Comparison of ENCODE assay signal across 11 cellular contexts in the genomic region with DNA sequence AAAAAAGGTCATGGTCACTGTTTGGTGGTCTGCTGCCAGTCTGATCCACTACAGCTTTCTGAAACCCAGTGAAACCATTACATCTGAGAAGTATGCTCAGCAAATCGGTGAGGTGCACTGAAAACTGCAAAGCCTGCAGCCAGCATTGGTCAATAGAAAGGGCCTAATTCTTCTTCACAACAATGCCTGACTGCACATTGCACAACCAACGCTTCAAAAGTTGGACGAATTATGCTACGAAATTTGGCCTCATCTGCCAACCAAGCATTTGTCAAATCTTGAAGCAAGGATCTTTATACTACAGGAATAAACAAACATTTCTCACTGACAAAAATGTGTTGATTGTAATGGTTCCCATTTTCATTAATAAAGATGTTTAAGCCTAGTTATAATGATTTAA.
DNase-seq lines count a peak whose midpoint lies in the region; ATAC-seq, FAIRE-seq and TF ChIP-seq lines count a peak whose summit lies in the region.
"Had no signal": no experiment of that assay in that cellular context is flagged by ENCODE, and none has a peak within 500 bp of the region (broad histone marks: within the 10 kb centered on the region; RNA-seq: fewer than 3 reads in every experiment).

No MANE protein-coding gene starts in this region.

- CTCF ChIA-PET in HCT116 (lab: Charles Lee) (interaction anchor here (1.4 kb wide), 1 partner anchor 371 kb away, joined by 4 read pairs; no protein-coding TSS in a partner anchor), K562 (lab: Yijun Ruan, JAX; ENCODE audit: low intra/inter-chr PET ratio) (no interaction called here)

- H3K4me2 ChIP-seq in HCT116 (ENCODE audit: low read length) (no peak overlapping the region), K562 (ENCODE audit: insufficient read depth, low read length) (no peak overlapping the region)
- H3K4me2 ChIP-seq: A549 had no signal

- POLR2A ChIA-PET in HCT116 (lab: Charles Lee) (no interaction called here), K562 (lab: Yijun Ruan, JAX) (interaction anchor here (1.7 kb wide), 1 partner anchor 12 kb away, joined by 3 read pairs; no protein-coding TSS in a partner anchor)

- H3K9me3 ChIP-seq in HCT116 (ENCODE audit: control insufficient read depth in 1 of 2, insufficient read depth in 1 of 2, low read depth in 1 of 2, low read length in 2 of 2) (no peaks in the 10 kb centered on the region), K562 (replicated peaks; ENCODE audit: control insufficient read depth, insufficient read depth, low read depth, low read length) (peaks cover 3% of the 10 kb centered on the region), thyroid gland (no peaks in the 10 kb centered on the region)
- H3K9me3 ChIP-seq: A549 had no signal

- TF ChIP-seq POLR2A in HCT116 (IDR thresholded peaks at IDR 0.05; ENCODE audit: borderline replicate concordance, extremely low read depth, insufficient read depth, insufficient read length) (no peak), K562 (conservative IDR thresholded peaks at IDR 0.05) (no peak), thyroid gland (IDR thresholded peaks at IDR 0.05) (no peak)

- FAIRE-seq in K562 (lab: Jason Lieb, UNC): no peak
- FAIRE-seq: A549, H54 had no signal

- no peak for TF ChIP-seq CTCF in HCT116 (IDR thresholded peaks at IDR 0.05 in 2 of 3, conservative IDR thresholded peaks at IDR 0.05 in 1 of 3; ENCODE audit: borderline replicate concordance in 1 of 3, insufficient read depth in 1 of 3, low read depth in 2 of 3, low read length in 2 of 3)
- no peak for TF ChIP-seq CTCF in K562 (IDR thresholded peaks at IDR 0.05 in 2 of 3, conservative IDR thresholded peaks at IDR 0.05 in 1 of 3; ENCODE audit: insufficient read depth in 2 of 3, low read depth in 1 of 3, low read length in 3 of 3)
- TF ChIP-seq CTCF in thyroid gland (IDR thresholded peaks at IDR 0.05): no peak

- no TSS peak for BruUV-seq in HCT116 (replicated peaks; lab: Mats Ljungman, UMichigan)
- no TSS peak for BruUV-seq in K562 (replicated peaks; lab: Mats Ljungman, UMichigan)

- TF ChIP-seq RAD21 in HCT116 (IDR thresholded peaks at IDR 0.05; ENCODE audit: low read depth) (no peak), K562 (CRISPR knock-in tag; conservative IDR thresholded peaks at IDR 0.05 in 1 of 2, IDR thresholded peaks at IDR 0.05 in 1 of 2) (no peak)

- H3K36me3 ChIP-seq in HCT116 (ENCODE audit: control insufficient read depth in 1 of 2, insufficient read depth in 2 of 2, low read length in 2 of 2) (no peaks in the 10 kb centered on the region), K562 (ENCODE audit: control insufficient read depth, insufficient read depth, low read length) (no peaks in the 10 kb centered on the region), thyroid gland (no peaks in the 10 kb centered on the region)

- intact Hi-C loops in HCT116 (cut with micrococcal nuclease): no loop called here
- intact Hi-C loops in K562 (cut with micrococcal nuclease): loop anchor here (5.0 kb wide), 1 partner anchor 56 kb away; no protein-coding TSS in a partner anchor
- intact Hi-C loops in thyroid gland (cut with DNase I): no loop called here

- RAD21 ChIA-PET in HCT116 (lab: Charles Lee; ENCODE audit: low non-redundant PET in 1 of 2, low total read pairs in 2 of 2, uncharacterized antibody in 2 of 2, unreplicated experiment in 2 of 2): no interaction called here

- H3K4me1 ChIP-seq in HCT116 (ENCODE audit: control insufficient read depth in 1 of 2, insufficient read depth in 2 of 2, low read length in 2 of 2) (peaks cover 0 to 10% of the 10 kb centered on the region in 2 experiments; a peak in 2 of 4 replicates), K562 (replicated peaks in 1 of 2; ENCODE audit: control insufficient read depth in 2 of 2, insufficient read depth in 2 of 2, low read length in 2 of 2) (peaks cover 0 to 7% of the 10 kb centered on the region in 2 experiments; a peak in 3 of 5 replicates), thyroid gland (no peaks in the 10 kb centered on the region)
- H3K4me1 ChIP-seq: A549 had no signal

- no peaks in the 10 kb centered on the region for H3K9me2 ChIP-seq in HCT116 (ENCODE audit: insufficient read depth)

- H2AFZ ChIP-seq in HCT116 (ENCODE audit: low read depth, low read length, poor library complexity, severe bottlenecking) (peak overlapping the region; percentile 84), K562 (ENCODE audit: low read depth, low read length) (peak overlapping the region; percentile 81)

- no peaks in the 10 kb centered on the region for H3K79me2 ChIP-seq in HCT116 (ENCODE audit: insufficient read depth, low read length)
- H3K79me2 ChIP-seq in K562 (ENCODE audit: control insufficient read depth, insufficient read depth, low read length): no peaks in the 10 kb centered on the region

- WGBS in K562 (ENCODE audit: insufficient coverage, low coverage, missing lambda C conversion rate): 78% methylated on average over 4 of the region's 4 CpGs
- 58 to 79% methylated on average over 4 of the region's 4 CpGs for WGBS in thyroid gland, 2 donors

- H3K27me3 ChIP-seq in HCT116 (ENCODE audit: insufficient read depth, low read length) (no peaks in the 10 kb centered on the region), K562 (ENCODE audit: control insufficient read depth in 2 of 2, insufficient read depth in 2 of 2, low read length in 2 of 2) (no peaks in the 10 kb centered on the region), thyroid gland (no peaks in the 10 kb centered on the region)

- H4K20me1 ChIP-seq in HCT116 (ENCODE audit: insufficient read depth): no peaks in the 10 kb centered on the region
- no peaks in the 10 kb centered on the region for H4K20me1 ChIP-seq in K562 (replicated peaks; ENCODE audit: control insufficient read depth, insufficient read depth, low read length)

- no peaks in the 10 kb centered on the region for H3K9me1 ChIP-seq in K562 (ENCODE audit: control insufficient read depth, insufficient read depth, low read length)

- no peak overlapping the region for H3K9ac ChIP-seq in HCT116 (ENCODE audit: low read length)
- no peak overlapping the region for H3K9ac ChIP-seq in K562 (ENCODE audit: insufficient read depth in 1 of 2, low read depth in 2 of 2, low read length in 2 of 2)

- TF ChIP-seq EP300 in K562 (IDR thresholded peaks at IDR 0.05; ENCODE audit: low read length): no peak

- no peak overlapping the region for H3K4me3 ChIP-seq in HCT116 (replicated peaks in 1 of 2; ENCODE audit: low read depth in 1 of 2, low read length in 2 of 2)
- H3K4me3 ChIP-seq in K562: no peak overlapping the region
- H3K4me3 ChIP-seq in thyroid gland (replicated peaks in 1 of 3): no peak overlapping the region
- H3K4me3 ChIP-seq: A549 had no signal

- in situ Hi-C loops in K562 (cut with MboI): no loop called here

- H3K27ac ChIP-seq in HCT116 (ENCODE audit: low read depth, low read length): no peak overlapping the region
- H3K27ac ChIP-seq in K562 (ENCODE audit: extremely low read depth, low read depth, low read length): no peak overlapping the region
- no peak overlapping the region for H3K27ac ChIP-seq in thyroid gland
- H3K27ac ChIP-seq: A549 had no signal

- DNase-seq in HCT116 (ENCODE audit: low read depth, low spot score): no peak
- no peak for DNase-seq in K562 (ENCODE audit: extremely low read depth in 1 of 4, low spot score in 3 of 4)
- DNase-seq in globus pallidus (ENCODE audit: low spot score): peak; percentile 31
- peak; percentile 4 to 49 for DNase-seq in thyroid gland
- no peak for DNase-seq in activated T-cell treated with anti-CD3 and anti-CD28 coated beads for 4 hours
- no peak for DNase-seq in SHP77 (lab: John Stamatoyannopoulos, UW)
- DNase-seq: CD8-positive, alpha-beta memory T cell; GF-D8 had no signal

- ATAC-seq in HCT116: no peak
- no peak for ATAC-seq in K562
- ATAC-seq in HG03439 (IDR thresholded peaks at IDR 0.05; ENCODE audit: unreplicated experiment): no peak
- ATAC-seq: A549 had no signal

TF ChIP-seq in HCT116, 20 proteins besides CTCF, POLR2A, EP300 and RAD21 (continues in another document):
- TF ChIP-seq, protein P1, sequence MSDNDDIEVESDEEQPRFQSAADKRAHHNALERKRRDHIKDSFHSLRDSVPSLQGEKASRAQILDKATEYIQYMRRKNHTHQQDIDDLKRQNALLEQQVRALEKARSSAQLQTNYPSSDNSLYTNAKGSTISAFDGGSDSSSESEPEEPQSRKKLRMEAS (IDR thresholded peaks at IDR 0.05): no peak
- TF ChIP-seq TCF7L2 (IDR thresholded peaks at IDR 0.05; ENCODE audit: borderline replicate concordance, extremely low read depth, insufficient read depth, insufficient read length): no peak
- no peak for TF ChIP-seq ZNF274 (IDR thresholded peaks at IDR 0.05; ENCODE audit: low read depth, low read length)
- TF ChIP-seq YY1 (IDR thresholded peaks at IDR 0.05; ENCODE audit: extremely low read depth, insufficient replicate concordance, low read depth, low read length): no peak
- no peak for TF ChIP-seq FOSL1 (IDR thresholded peaks at IDR 0.05; ENCODE audit: low read depth)
- no peak for TF ChIP-seq JUND (IDR thresholded peaks at IDR 0.05)
- no peak for TF ChIP-seq SIN3A (IDR thresholded peaks at IDR 0.05; ENCODE audit: low read depth)
- no peak for TF ChIP-seq CEBPB (IDR thresholded peaks at IDR 0.05; ENCODE audit: low read depth)
- no peak for TF ChIP-seq CBX3 (IDR thresholded peaks at IDR 0.05; ENCODE audit: low read depth)

TF ChIP-seq in K562, 482 proteins besides CTCF, POLR2A, EP300 and RAD21 (continues in another document):
- TF ChIP-seq TBL1XR1 (IDR thresholded peaks at IDR 0.05; ENCODE audit: low read length in 2 of 2) (no peak), RB1 (IDR thresholded peaks at IDR 0.05; ENCODE audit: low read depth) (no peak), EHMT2 (IDR thresholded peaks at IDR 0.05) (no peak)
- TF ChIP-seq, protein P2, sequence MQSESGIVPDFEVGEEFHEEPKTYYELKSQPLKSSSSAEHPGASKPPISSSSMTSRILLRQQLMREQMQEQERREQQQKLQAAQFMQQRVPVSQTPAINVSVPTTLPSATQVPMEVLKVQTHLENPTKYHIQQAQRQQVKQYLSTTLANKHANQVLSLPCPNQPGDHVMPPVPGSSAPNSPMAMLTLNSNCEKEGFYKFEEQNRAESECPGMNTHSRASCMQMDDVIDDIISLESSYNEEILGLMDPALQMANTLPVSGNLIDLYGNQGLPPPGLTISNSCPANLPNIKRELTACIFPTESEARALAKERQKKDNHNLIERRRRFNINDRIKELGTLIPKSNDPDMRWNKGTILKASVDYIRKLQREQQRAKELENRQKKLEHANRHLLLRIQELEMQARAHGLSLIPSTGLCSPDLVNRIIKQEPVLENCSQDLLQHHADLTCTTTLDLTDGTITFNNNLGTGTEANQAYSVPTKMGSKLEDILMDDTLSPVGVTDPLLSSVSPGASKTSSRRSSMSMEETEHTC (IDR thresholded peaks at IDR 0.05): no peak

Comparison
In these comparisons a context has a peak if more than half of its experiments do, and no peak if none do; other contexts are left out.
1. DNase-seq: peak in globus pallidus (single experiment) and thyroid gland (2 of 2); none in HCT116 (single experiment), K562 (0 of 4), activated T-cell treated with anti-CD3 and anti-CD28 coated beads for 4 hours (single experiment) and SHP77 (0 of 2).